Comparison of ENCODE assay signal across 10 cellular contexts in genomic region chr3:190618349-190619030, GRCh38.
DNase-seq lines count a peak whose midpoint lies in the region; ATAC-seq and TF ChIP-seq lines count a peak whose summit lies in the region.
"Had no signal": no experiment of that assay in that cellular context is flagged by ENCODE, and none has a peak within 500 bp of the region (broad histone marks: within the 10 kb centered on the region; RNA-seq: fewer than 3 reads in every experiment).

No MANE protein-coding gene starts in this region.

- no peak for DNase-seq in activated naive CD4-positive, alpha-beta T cell treated with anti-CD3 and anti-CD28 coated beads for 36 hours
- no peak for DNase-seq in activated naive CD4-positive, alpha-beta T cell treated with Interleukin-2 at 50 U/mL for 16 hours
- DNase-seq in HL-60 (ENCODE audit: low read depth in 1 of 2, low spot score in 1 of 2) (peak; percentile 50 to 66), GOT3 (lab: John Stamatoyannopoulos, UW) (no peak)
- no peak for DNase-seq in activated T-helper 2 cell treated with anti-CD3 and anti-CD28 coated beads, Interferon-gamma antibody, Interleukin-2, Interleukin-4, amounts not matched to agents 10 μg/mL and 5 μg/mL and 100 μg/mL, durations not matched to agents 14 hours and 24 hours and 36 hours (ENCODE audit: low spot score)
- DNase-seq: hypothalamus had no signal

- CTCF ChIA-PET in activated naive CD4-positive, alpha-beta T cell treated with anti-CD3 and anti-CD28 coated beads for 36 hours (lab: Charles Lee), result interaction anchor here (0.6 to 1.4 kb wide), 4 partner anchors 34 to 114 kb away, joined by 3 to 6 read pairs (median 4); partner anchors contain the start of gene IL1RAP

- ATAC-seq in HG02642 (IDR thresholded peaks at IDR 0.05; ENCODE audit: poor library complexity, unreplicated experiment) (no peak), HG03139 (IDR thresholded peaks at IDR 0.05; ENCODE audit: unreplicated experiment) (no peak)

- no peak overlapping the region for H3K4me3 ChIP-seq in HL-60 (replicated peaks; ENCODE audit: insufficient read depth, low read length)

- peaks cover 14% of the 10 kb centered on the region for H3K36me3 Mint-ChIP-seq in activated naive CD4-positive, alpha-beta T cell treated with anti-CD3 and anti-CD28 coated beads for 36 hours (ENCODE audit: low read depth)
- peaks cover 67% of the 10 kb centered on the region for H3K36me3 Mint-ChIP-seq in activated T-helper 2 cell treated with anti-CD3 and anti-CD28 coated beads, Interferon-gamma antibody, Interleukin-2, Interleukin-4, amounts not matched to agents 10 μg/mL and 5 μg/mL and 100 μg/mL, durations not matched to agents 14 hours and 24 hours and 36 hours (ENCODE audit: low read depth)
- peaks cover 39% of the 10 kb centered on the region for H3K36me3 Mint-ChIP-seq in stimulated activated naive CD8-positive, alpha-beta T cell treated with anti-CD3 and anti-CD28 coated beads, Interleukin-15, Interleukin-2, amounts not matched to agents 100 ng/mL and 50 ng/mL, for 24 hours (ENCODE audit: low read depth)

- H3K9me3 Mint-ChIP-seq in activated naive CD4-positive, alpha-beta T cell treated with anti-CD3 and anti-CD28 coated beads for 36 hours, result no peaks in the 10 kb centered on the region
- peaks cover 10% of the 10 kb centered on the region for H3K9me3 Mint-ChIP-seq in activated T-helper 2 cell treated with anti-CD3 and anti-CD28 coated beads, Interferon-gamma antibody, Interleukin-2, Interleukin-4, amounts not matched to agents 10 μg/mL and 5 μg/mL and 100 μg/mL, durations not matched to agents 14 hours and 24 hours and 36 hours
- H3K9me3 Mint-ChIP-seq in stimulated activated naive CD8-positive, alpha-beta T cell treated with anti-CD3 and anti-CD28 coated beads, Interleukin-15, Interleukin-2, amounts not matched to agents 100 ng/mL and 50 ng/mL, for 24 hours, result no peaks in the 10 kb centered on the region
- H3K9me3 Mint-ChIP-seq: nephron had no signal

- H3K27me3 Mint-ChIP-seq in activated naive CD4-positive, alpha-beta T cell treated with anti-CD3 and anti-CD28 coated beads for 36 hours (ENCODE audit: low read depth), result no peaks in the 10 kb centered on the region
- no peaks in the 10 kb centered on the region for H3K27me3 Mint-ChIP-seq in activated T-helper 2 cell treated with anti-CD3 and anti-CD28 coated beads, Interferon-gamma antibody, Interleukin-2, Interleukin-4, amounts not matched to agents 10 μg/mL and 5 μg/mL and 100 μg/mL, durations not matched to agents 14 hours and 24 hours and 36 hours (ENCODE audit: low read depth)
- no peaks in the 10 kb centered on the region for H3K27me3 Mint-ChIP-seq in stimulated activated naive CD8-positive, alpha-beta T cell treated with anti-CD3 and anti-CD28 coated beads, Interleukin-15, Interleukin-2, amounts not matched to agents 100 ng/mL and 50 ng/mL, for 24 hours

- intact Hi-C loops in activated naive CD4-positive, alpha-beta T cell treated with anti-CD3 and anti-CD28 coated beads for 36 hours (cut with micrococcal nuclease), result loop anchor here (1.0 to 5.0 kb wide), 8 partner anchors 32 to 1089 kb away; no protein-coding TSS in a partner anchor
- intact Hi-C loops in activated T-helper 2 cell treated with anti-CD3 and anti-CD28 coated beads, Interferon-gamma antibody, Interleukin-2, Interleukin-4, amounts not matched to agents 10 μg/mL and 5 μg/mL and 100 μg/mL, durations not matched to agents 14 hours and 24 hours and 36 hours (cut with micrococcal nuclease), result loop anchor here (1.0 to 5.0 kb wide), 6 partner anchors 55 to 1311 kb away; partner anchors contain the start of gene IL1RAP

- H3K27ac ChIP-seq in HL-60 (replicated peaks), result peak overlapping the region; percentile 99

- peak overlapping the region; percentile 50 for H3K4me3 Mint-ChIP-seq in activated naive CD4-positive, alpha-beta T cell treated with anti-CD3 and anti-CD28 coated beads for 36 hours
- peak overlapping the region; percentile 47 for H3K4me3 Mint-ChIP-seq in activated T-helper 2 cell treated with anti-CD3 and anti-CD28 coated beads, Interferon-gamma antibody, Interleukin-2, Interleukin-4, amounts not matched to agents 10 μg/mL and 5 μg/mL and 100 μg/mL, durations not matched to agents 14 hours and 24 hours and 36 hours (ENCODE audit: low read depth)
- peak overlapping the region; percentile 73 for H3K4me3 Mint-ChIP-seq in stimulated activated naive CD8-positive, alpha-beta T cell treated with anti-CD3 and anti-CD28 coated beads, Interleukin-15, Interleukin-2, amounts not matched to agents 100 ng/mL and 50 ng/mL, for 24 hours
- H3K4me3 Mint-ChIP-seq: nephron had no signal

- no peaks in the 10 kb centered on the region for H3K27me3 ChIP-seq in HL-60 (ENCODE audit: insufficient read depth, poor library complexity, severe bottlenecking)

- TF ChIP-seq CTCF in HL-60 (IDR thresholded peaks at IDR 0.05; ENCODE audit: insufficient read depth, low read length), result no peak

- H3K4me1 Mint-ChIP-seq in activated naive CD4-positive, alpha-beta T cell treated with anti-CD3 and anti-CD28 coated beads for 36 hours (ENCODE audit: low read depth), result peaks cover 49% of the 10 kb centered on the region
- peaks cover 84% of the 10 kb centered on the region for H3K4me1 Mint-ChIP-seq in activated T-helper 2 cell treated with anti-CD3 and anti-CD28 coated beads, Interferon-gamma antibody, Interleukin-2, Interleukin-4, amounts not matched to agents 10 μg/mL and 5 μg/mL and 100 μg/mL, durations not matched to agents 14 hours and 24 hours and 36 hours (ENCODE audit: low read depth)
- peaks cover 78% of the 10 kb centered on the region for H3K4me1 Mint-ChIP-seq in stimulated activated naive CD8-positive, alpha-beta T cell treated with anti-CD3 and anti-CD28 coated beads, Interleukin-15, Interleukin-2, amounts not matched to agents 100 ng/mL and 50 ng/mL, for 24 hours (ENCODE audit: low read depth)
- H3K4me1 Mint-ChIP-seq: nephron had no signal

- H3K27ac Mint-ChIP-seq in activated naive CD4-positive, alpha-beta T cell treated with anti-CD3 and anti-CD28 coated beads for 36 hours, result peak overlapping the region; percentile 95
- peak overlapping the region; percentile 97 for H3K27ac Mint-ChIP-seq in activated T-helper 2 cell treated with anti-CD3 and anti-CD28 coated beads, Interferon-gamma antibody, Interleukin-2, Interleukin-4, amounts not matched to agents 10 μg/mL and 5 μg/mL and 100 μg/mL, durations not matched to agents 14 hours and 24 hours and 36 hours
- peak overlapping the region; percentile 98 for H3K27ac Mint-ChIP-seq in stimulated activated naive CD8-positive, alpha-beta T cell treated with anti-CD3 and anti-CD28 coated beads, Interleukin-15, Interleukin-2, amounts not matched to agents 100 ng/mL and 50 ng/mL, for 24 hours

Comparison
In these comparisons a context has a peak if more than half of its experiments do, and no peak if none do; other contexts are left out.
1. DNase-seq: peak in HL-60 (2 of 2); none in activated naive CD4-positive, alpha-beta T cell treated with anti-CD3 and anti-CD28 coated beads for 36 hours (single experiment), activated naive CD4-positive, alpha-beta T cell treated with Interleukin-2 at 50 U/mL for 16 hours (single experiment), activated T-helper 2 cell treated with anti-CD3 and anti-CD28 coated beads, Interferon-gamma antibody, Interleukin-2, Interleukin-4, amounts not matched to agents 10 μg/mL and 5 μg/mL and 100 μg/mL, durations not matched to agents 14 hours and 24 hours and 36 hours (single experiment) and GOT3 (single experiment).
2. Peak in every context shown above with its lines, with median percentiles within 50 percentile points of each other: H3K27ac Mint-ChIP-seq and H3K4me3 Mint-ChIP-seq.